In the genomic region with DNA sequence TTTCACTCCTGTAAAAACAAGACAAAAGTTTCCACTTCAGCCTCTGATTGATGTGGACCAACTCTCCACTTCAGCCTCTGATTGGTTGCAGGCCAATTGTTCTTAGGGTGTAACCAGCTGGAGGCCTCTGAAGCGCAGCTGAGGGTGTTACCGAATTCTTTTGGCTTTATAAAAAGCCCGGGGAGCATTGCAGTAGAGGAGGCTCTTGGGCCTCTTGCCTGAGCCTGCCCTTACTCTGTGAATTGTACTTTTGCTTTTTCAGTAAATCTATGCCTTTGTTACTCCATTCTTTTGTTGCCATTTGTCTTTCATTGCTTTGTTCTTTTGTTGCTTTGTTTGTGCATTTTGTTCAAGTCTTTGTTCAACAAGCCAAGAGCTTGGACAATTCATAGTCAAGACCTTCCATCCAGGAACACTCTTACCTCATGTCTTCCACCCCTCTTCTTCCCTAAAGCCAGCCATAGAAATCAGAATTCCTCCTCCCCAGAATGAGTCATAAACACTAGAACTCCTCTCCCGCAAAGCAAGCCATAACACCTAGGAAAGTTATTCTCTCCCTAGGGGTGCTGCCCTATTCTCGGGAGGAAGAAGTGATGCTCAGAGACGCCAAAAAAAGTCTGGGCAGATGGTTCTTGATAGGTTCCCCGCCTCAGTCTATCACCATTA, we compare ENCODE assay signal across 2 cellular contexts.
TF ChIP-seq lines count a peak whose summit lies in the region.

No MANE protein-coding gene starts in this region.

TF ChIP-seq in H1, 55 proteins besides CTCF, POLR2A, EP300 and RAD21:
- TF ChIP-seq CBX8 (IDR thresholded peaks at IDR 0.05; ENCODE audit: borderline replicate concordance, low read depth, low read length) (no peak), FOSL1 (IDR thresholded peaks at IDR 0.05; ENCODE audit: insufficient read depth, low read depth, low read length) (no peak), JUND (IDR thresholded peaks at IDR 0.05; ENCODE audit: low read length) (no peak), TCF12 (IDR thresholded peaks at IDR 0.05; ENCODE audit: low read depth, low read length) (no peak), USF2 (IDR thresholded peaks at IDR 0.05; ENCODE audit: low read length) (no peak)

TF ChIP-seq in SK-N-SH treated with all-trans-retinoic acid at 6 μM for 48 hours, 23 proteins besides CTCF, POLR2A, EP300 and RAD21:
- TF ChIP-seq TCF4 (CRISPR knock-in tag; IDR thresholded peaks at IDR 0.05; ENCODE audit: borderline replicate concordance): no peak
- TF ChIP-seq SNAI2 (CRISPR knock-in tag; IDR thresholded peaks at IDR 0.05): no peak
- no peak for TF ChIP-seq BACH2 (CRISPR knock-in tag; IDR thresholded peaks at IDR 0.05; ENCODE audit: borderline replicate concordance)
- TF ChIP-seq GLIS3 (CRISPR knock-in tag; IDR thresholded peaks at IDR 0.05): no peak
- no peak for TF ChIP-seq CREB5 (CRISPR knock-in tag; IDR thresholded peaks at IDR 0.05; ENCODE audit: low read depth)
- TF ChIP-seq ISL1 (CRISPR knock-in tag; IDR thresholded peaks at IDR 0.05): no peak
- no peak for TF ChIP-seq TOX (CRISPR knock-in tag; IDR thresholded peaks at IDR 0.05; ENCODE audit: borderline replicate concordance)
- no peak for TF ChIP-seq ARNTL (CRISPR knock-in tag; IDR thresholded peaks at IDR 0.05; ENCODE audit: borderline replicate concordance, low read depth)
- no peak for TF ChIP-seq PPARA (CRISPR knock-in tag; IDR thresholded peaks at IDR 0.05; ENCODE audit: borderline replicate concordance)
- TF ChIP-seq ZNF70 (CRISPR knock-in tag; IDR thresholded peaks at IDR 0.05): no peak
- no peak for TF ChIP-seq ZFP3 (CRISPR knock-in tag; IDR thresholded peaks at IDR 0.05)
- TF ChIP-seq TSHZ2 (CRISPR knock-in tag; IDR thresholded peaks at IDR 0.05): no peak
- no peak for TF ChIP-seq RARB (CRISPR knock-in tag; IDR thresholded peaks at IDR 0.05)
- TF ChIP-seq CSDC2 (CRISPR knock-in tag; IDR thresholded peaks at IDR 0.05): no peak
- no peak for TF ChIP-seq CSRNP3 (CRISPR knock-in tag; IDR thresholded peaks at IDR 0.05)
- TF ChIP-seq OSR1 (CRISPR knock-in tag; IDR thresholded peaks at IDR 0.05): no peak
TF ChIP-seq in SK-N-SH treated with all-trans-retinoic acid at 6 μM for 48 hours: peak in this region for 0.
